ENCODE assay signal across 1 cellular context in genomic region chr10:8103543-8103942, GRCh38.
TF ChIP-seq lines count a peak whose summit lies in the region.

No MANE protein-coding gene starts in this region.

TF ChIP-seq in WTC11, 78 proteins besides CTCF, POLR2A, EP300 and RAD21 (continued from another document):
- TF ChIP-seq NR2C2 (CRISPR knock-in tag; IDR thresholded peaks at IDR 0.05) = no peak
TF ChIP-seq in WTC11: peak in this region for 0.
